Comparison of ENCODE assay signal across 1 cellular context in genomic region chr13:43023244-43023931, GRCh38.
TF ChIP-seq lines count a peak whose summit lies in the region.

Gene DNAJC15 (plus strand): TSS chr13:43023586. CDS start chr13:43023627, 41 bp downstream.

TF ChIP-seq in HepG2, 621 proteins besides CTCF, POLR2A, EP300 and RAD21 (continued from another document and continues in another):
- TF ChIP-seq AFF4 (CRISPR knock-in tag; IDR thresholded peaks at IDR 0.05) (no peak), RARG (CRISPR knock-in tag; IDR thresholded peaks at IDR 0.05; ENCODE audit: low read depth) (no peak), ZNF318 (CRISPR knock-in tag; IDR thresholded peaks at IDR 0.05) (no peak), HDAC1 (CRISPR knock-in tag; IDR thresholded peaks at IDR 0.05) (peak; percentile 77), SNRNP70 (IDR thresholded peaks at IDR 0.05; ENCODE audit: low read depth, low read length) (no peak), BCLAF1 (IDR thresholded peaks at IDR 0.05) (no peak), SIX4 (CRISPR knock-in tag; IDR thresholded peaks at IDR 0.05) (no peak), ARID4A (CRISPR knock-in tag; IDR thresholded peaks at IDR 0.05; ENCODE audit: borderline replicate concordance) (peak; percentile 61; the same call in 1 of the 2 replicates), ZNF296 (CRISPR knock-in tag; conservative IDR thresholded peaks at IDR 0.05) (no peak), CSRNP2 (CRISPR knock-in tag; conservative IDR thresholded peaks at IDR 0.05; ENCODE audit: low read depth) (no peak), SAFB2 (CRISPR knock-in tag; IDR thresholded peaks at IDR 0.05; ENCODE audit: borderline replicate concordance, low read depth) (no peak), ZNF772 (CRISPR knock-in tag; IDR thresholded peaks at IDR 0.05) (peak; percentile 93), SNAI1 (CRISPR knock-in tag; IDR thresholded peaks at IDR 0.05; ENCODE audit: borderline replicate concordance) (no peak), AHR (CRISPR knock-in tag; IDR thresholded peaks at IDR 0.05) (0 out of 2 replicates have a peak, but pooled peaks have one; percentile 23), ZNF407 (CRISPR knock-in tag; IDR thresholded peaks at IDR 0.05; ENCODE audit: not compliant biosample characterization) (no peak), CENPT (CRISPR knock-in tag; IDR thresholded peaks at IDR 0.05; ENCODE audit: low read depth) (no peak), SALL1 (CRISPR knock-in tag; IDR thresholded peaks at IDR 0.05) (peak; percentile 84), ZFYVE20 (CRISPR knock-in tag; IDR thresholded peaks at IDR 0.05; ENCODE audit: borderline replicate concordance, low read depth) (no peak), KDM5B (CRISPR knock-in tag; IDR thresholded peaks at IDR 0.05; ENCODE audit: borderline replicate concordance) (peak; percentile 37; the same call in 1 of the 2 replicates)
